In the genomic region with DNA sequence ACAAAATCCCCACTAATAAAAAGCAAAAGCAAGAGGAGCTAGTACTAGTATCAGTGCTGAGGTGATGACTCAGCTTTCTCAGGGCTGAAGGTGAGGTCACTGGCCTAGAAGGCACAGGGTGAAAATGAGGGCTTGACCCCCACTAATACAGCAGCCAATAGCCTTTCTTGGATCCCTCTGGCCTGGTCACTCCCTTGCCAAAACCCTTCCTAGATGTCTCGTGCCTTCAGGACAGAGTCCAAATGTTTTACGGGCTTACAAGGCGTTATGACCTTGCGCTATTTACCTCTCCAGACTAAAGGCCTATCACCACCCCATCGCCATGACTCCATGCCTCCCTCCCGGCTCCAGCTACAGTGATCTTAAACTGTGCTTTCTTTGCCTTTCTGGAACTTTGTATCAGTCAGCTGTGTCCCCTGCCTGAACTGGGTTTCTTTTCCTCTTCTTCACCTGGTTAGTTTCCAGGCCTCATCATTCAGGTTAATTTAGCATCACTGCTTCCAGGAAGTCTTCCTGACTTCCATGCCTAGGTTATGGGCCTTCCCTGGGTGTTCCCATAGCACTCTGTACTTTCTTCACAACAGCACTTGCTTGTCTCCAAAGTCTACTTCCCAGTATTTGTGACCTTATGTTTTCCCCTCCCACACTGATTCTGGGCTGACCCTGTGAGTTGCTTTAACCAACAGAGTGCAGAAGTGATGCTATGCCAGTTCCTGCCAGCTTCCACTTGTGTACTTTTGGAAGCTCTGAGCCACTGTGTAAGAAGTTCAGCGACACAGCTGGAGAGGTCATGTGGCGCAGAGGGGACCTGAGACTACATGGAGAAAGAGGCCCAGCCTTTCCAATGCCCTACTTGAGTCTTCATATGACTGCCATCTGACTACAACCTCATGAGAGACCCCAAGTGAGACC, we compare ENCODE assay signal across 15 cellular contexts. TPM values are rescaled to one million over a fixed set of nuclear protein-coding genes. Genes with fewer than 3 reads are reported as not detected.
DNase-seq lines count a peak whose midpoint lies in the region; ATAC-seq, FAIRE-seq and TF ChIP-seq lines count a peak whose summit lies in the region.
"Had no signal": no experiment of that assay in that cellular context is flagged by ENCODE, and none has a peak within 500 bp of the region (broad histone marks: within the 10 kb centered on the region; RNA-seq: fewer than 3 reads in every experiment).

No MANE protein-coding gene starts in this region.

- no peak for FAIRE-seq in A549 (lab: Jason Lieb, UNC)

- H3K36me3 ChIP-seq in MG63 (peaks cover 3% of the 10 kb centered on the region; the same call in 1 of the 2 replicates), liver (ENCODE audit: control insufficient read depth in 4 of 4, insufficient read depth in 3 of 4, low read depth in 1 of 4, low read length in 3 of 4) (no peaks in the 10 kb centered on the region), left lung (no peaks in the 10 kb centered on the region)
- H3K36me3 ChIP-seq in CD4-positive, alpha-beta memory T cell (ENCODE audit: insufficient read depth, low read length): no peaks in the 10 kb centered on the region

- no peaks in the 10 kb centered on the region for H3K9me3 Mint-ChIP-seq in dendritic cell treated with granulocyte-macrophage colony-stimulating factor and Interleukin-4, amounts not matched to agents 40 ng/mL and 50 ng/mL, for 4 days
- no peaks in the 10 kb centered on the region for H3K9me3 Mint-ChIP-seq in CD4-positive, alpha-beta memory T cell
- H3K9me3 Mint-ChIP-seq: CD8-positive, alpha-beta T cell had no signal

- TF ChIP-seq POLR2A in A549 (IDR thresholded peaks at IDR 0.05; ENCODE audit: low read length): no peak

- H3K36me3 Mint-ChIP-seq in dendritic cell treated with granulocyte-macrophage colony-stimulating factor and Interleukin-4, amounts not matched to agents 40 ng/mL and 50 ng/mL, for 4 days (ENCODE audit: low read depth): peaks cover 15% of the 10 kb centered on the region
- H3K36me3 Mint-ChIP-seq in CD4-positive, alpha-beta memory T cell: peaks cover 3 to 8% of the 10 kb centered on the region in 2 donors

- intact Hi-C loops in dendritic cell treated with granulocyte-macrophage colony-stimulating factor and Interleukin-4, amounts not matched to agents 40 ng/mL and 50 ng/mL, for 4 days (cut with micrococcal nuclease): no loop called here
- intact Hi-C loops in CD4-positive, alpha-beta memory T cell (cut with micrococcal nuclease): no loop called here
- intact Hi-C loops in left lung (cut with DNase I): no loop called here

- CTCF ChIA-PET in A549 (lab: Yijun Ruan, JAX): interaction anchor here (0.9 to 2.2 kb wide), 9 partner anchors 10 to 255 kb away, joined by 3 to 12 read pairs (median 4); partner anchors contain the start of gene RNF14
- CTCF ChIA-PET in CD4-positive, alpha-beta memory T cell (lab: Charles Lee; ENCODE audit: partially characterized antibody): interaction anchor here (2.4 to 5.4 kb wide), 3 partner anchors 41 to 228 kb away, joined by 7 to 35 read pairs (median 10); no protein-coding TSS in a partner anchor

- H3K9me3 ChIP-seq in A549 (no peaks in the 10 kb centered on the region), MG63 (no peaks in the 10 kb centered on the region), liver (ENCODE audit: control insufficient read depth in 4 of 4, low read length in 3 of 4) (no peaks in the 10 kb centered on the region), left lung (no peaks in the 10 kb centered on the region)
- no peaks in the 10 kb centered on the region for H3K9me3 ChIP-seq in CD4-positive, alpha-beta memory T cell (ENCODE audit: control insufficient read depth in 1 of 2, low read length in 2 of 2)

- H3K4me1 ChIP-seq in A549 (peaks cover 9% of the 10 kb centered on the region), liver (ENCODE audit: control insufficient read depth in 4 of 4, insufficient read depth in 4 of 4, low read length in 3 of 4) (peaks cover 6 to 26% (median 11%) of the 10 kb centered on the region in 4 donors), left lung (peaks cover under 1 to 15% of the 10 kb centered on the region in 2 donors)
- H3K4me1 ChIP-seq in CD4-positive, alpha-beta memory T cell (ENCODE audit: insufficient read depth, low read length): peaks cover 20% of the 10 kb centered on the region

- TF ChIP-seq RAD21 in A549 (conservative IDR thresholded peaks at IDR 0.05 in 1 of 2, IDR thresholded peaks at IDR 0.05 in 1 of 2) (no peak), liver (IDR thresholded peaks at IDR 0.05) (no peak)

- H3K27me3 ChIP-seq in MG63: no peaks in the 10 kb centered on the region
- H3K27me3 ChIP-seq in liver (ENCODE audit: control insufficient read depth in 4 of 4, insufficient read depth in 4 of 4, low read length in 3 of 4): no peaks in the 10 kb centered on the region
- H3K27me3 ChIP-seq in CD4-positive, alpha-beta memory T cell (ENCODE audit: insufficient read depth, low read length): no peaks in the 10 kb centered on the region
- peaks cover 0 to under 1% of the 10 kb centered on the region in 2 donors for H3K27me3 ChIP-seq in left lung

- no peak overlapping the region for H3K4me3 Mint-ChIP-seq in dendritic cell treated with granulocyte-macrophage colony-stimulating factor and Interleukin-4, amounts not matched to agents 40 ng/mL and 50 ng/mL, for 4 days
- H3K4me3 Mint-ChIP-seq in CD4-positive, alpha-beta memory T cell: no peak overlapping the region
- H3K4me3 Mint-ChIP-seq: CD8-positive, alpha-beta T cell had no signal

- H3K4me2 ChIP-seq in A549: no peak overlapping the region

- no peak overlapping the region for H3K9ac ChIP-seq in liver (ENCODE audit: low read depth in 1 of 2, low read length in 2 of 2)

- H3K27me3 Mint-ChIP-seq in dendritic cell treated with granulocyte-macrophage colony-stimulating factor and Interleukin-4, amounts not matched to agents 40 ng/mL and 50 ng/mL, for 4 days: peaks cover 12% of the 10 kb centered on the region
- H3K27me3 Mint-ChIP-seq in CD4-positive, alpha-beta memory T cell: peaks cover 11 to 14% of the 10 kb centered on the region in 2 donors

- no peak for TF ChIP-seq EP300 in A549 (IDR thresholded peaks at IDR 0.05)

- 88% methylated on average over 8 of the region's 8 CpGs for whole genome bisulfite sequencing in A549 (ENCODE audit: missing lambda C conversion rate)
- 56% methylated on average over 8 of the region's 8 CpGs for WGBS in liver

- 0 out of 6 replicates have a peak overlapping the region, but pooled peaks of 1 of the 2 experiments have one; percentile 13 for H3K27ac ChIP-seq in A549
- H3K27ac ChIP-seq in liver (ENCODE audit: low read depth in 1 of 2, low read length in 2 of 2): peak overlapping the region in 1 of 2 donors; percentile 9
- no peak overlapping the region for H3K27ac ChIP-seq in CD4-positive, alpha-beta memory T cell (ENCODE audit: low read depth, low read length)
- no peak overlapping the region for H3K27ac ChIP-seq in left lung

- peaks cover 58% of the 10 kb centered on the region for H3K4me1 Mint-ChIP-seq in dendritic cell treated with granulocyte-macrophage colony-stimulating factor and Interleukin-4, amounts not matched to agents 40 ng/mL and 50 ng/mL, for 4 days (ENCODE audit: low read depth)
- peaks cover 4 to 24% (median 12%) of the 10 kb centered on the region in 4 donors for H3K4me1 Mint-ChIP-seq in CD4-positive, alpha-beta memory T cell

- POLR2A ChIA-PET in A549 (lab: Yijun Ruan, JAX): no interaction called here
- POLR2A ChIA-PET in CD4-positive, alpha-beta memory T cell (lab: Charles Lee; ENCODE audit: partially characterized antibody): no interaction called here

- TF ChIP-seq CTCF in A549 (IDR thresholded peaks at IDR 0.05) (no peak), liver (IDR thresholded peaks at IDR 0.05; ENCODE audit: low read depth, low read length, missing input control) (no peak), left lung (IDR thresholded peaks at IDR 0.05) (no peak)

- H3K4me3 ChIP-seq in A549 (no peak overlapping the region), MG63 (no peak overlapping the region), liver (ENCODE audit: low read depth in 1 of 3, low read length in 3 of 3) (no peak overlapping the region), left lung (no peak overlapping the region)
- H3K4me3 ChIP-seq in CD4-positive, alpha-beta memory T cell (ENCODE audit: low read length in 2 of 2): no peak overlapping the region

- peak overlapping the region; percentile 63 for H3K27ac Mint-ChIP-seq in dendritic cell treated with granulocyte-macrophage colony-stimulating factor and Interleukin-4, amounts not matched to agents 40 ng/mL and 50 ng/mL, for 4 days
- peak overlapping the region in 1 of 7 donors; percentile 55 for H3K27ac Mint-ChIP-seq in CD4-positive, alpha-beta memory T cell
- H3K27ac Mint-ChIP-seq: CD8-positive, alpha-beta T cell had no signal

- ATAC-seq in A549 (no peak), GM21737 (IDR thresholded peaks at IDR 0.05; ENCODE audit: unreplicated experiment) (no peak), left lung (no peak)
- ATAC-seq: CD8-positive, alpha-beta T cell had no signal

- DNase-seq in A549 (ENCODE audit: low read depth in 1 of 2, low spot score in 1 of 2) (no peak), MG63 (peak; percentile 40), medulla oblongata (ENCODE audit: extremely low spot score) (no peak), left lung (no peak)
- DNase-seq in CD4-positive, alpha-beta memory T cell: no peak
- DNase-seq: CD8-positive, alpha-beta T cell; NCI-H1048; NCI-H146; NCI-H2227 treated with DMSO at 0.1 percent for 48 hours; NCI-H524 treated with DMSO at 0.1 percent for 48 hours; NK-92 treated with Interleukin-12 subunit alpha and Interleukin-12 subunit beta, amount 100 ng/mL, for 24 hours had no signal

RNA-seq across cellular contexts. Expression of gene DELE1, which starts 4.2 kb away (rescaled TPM):
- polyA plus RNA-seq in A549 (2011; rRNA removed): 60.1 and 72.2 TPM in 2 replicates
- polyA plus RNA-seq in A549 (2012; cell fraction: cytosol; rRNA removed): 70.3 and 84.5 TPM in 2 replicates
- polyA plus RNA-seq in A549 (2012; cell fraction: nucleus; rRNA removed): 170 and 172 TPM in 2 replicates
- 40.4 to 43.5 TPM (median 41.2 TPM) in 3 replicates for polyA plus RNA-seq in A549 (2017; fragmentation: RNase III; extraction: RNeasy Plus Mini Kit Qiagen cat#74134 plus additional on column Dnase treatment)
- 74.3 and 83.8 TPM in 2 replicates for polyA minus RNA-seq in A549 (2011; rRNA and poly(A)+ RNA removed)
- total RNA-seq in MG63 (2014; rRNA removed; shearing (Covaris generic); ENCODE audit: low replicate concordance): 84.9 and 95.9 TPM in 2 replicates
- 10 to 100 TPM; 33.6 to 49.0 TPM for total RNA-seq in liver
- 10 to 100 TPM; 23.2 to 47.1 TPM for polyA plus RNA-seq in liver
- total RNA-seq in CD4-positive, alpha-beta memory T cell: 10 to 100 TPM; 73.2 to 83.1 TPM
- polyA plus RNA-seq in CD4-positive, alpha-beta memory T cell: 10 to 100 TPM; 31.4 to 44.3 TPM
- 10 to 100 TPM; 74.1 to 75.1 TPM for total RNA-seq in left lung

RNA-seq across cellular contexts. Expression of gene PCDH12, which starts 38.5 kb away (rescaled TPM):
- polyA plus RNA-seq in A549 (2011; rRNA removed): not detected in 2 replicates
- not detected in 2 replicates for polyA plus RNA-seq in A549 (2012; cell fraction: cytosol; rRNA removed)
- not detected in 2 replicates for polyA plus RNA-seq in A549 (2012; cell fraction: nucleus; rRNA removed)
- polyA plus RNA-seq in A549 (2017; fragmentation: RNase III; extraction: RNeasy Plus Mini Kit Qiagen cat#74134 plus additional on column Dnase treatment): not detected in 3 replicates
- polyA minus RNA-seq in A549 (2011; rRNA and poly(A)+ RNA removed): not detected in 2 replicates
- 8.4 TPM in 1 of 2 replicates, not detected in the other for total RNA-seq in MG63 (2014; rRNA removed; shearing (Covaris generic); ENCODE audit: low replicate concordance)
- 1 to 10 TPM; 4.8 to 4.9 TPM for total RNA-seq in liver
- 1 to 10 TPM in 1 of 2 donors, under 1 TPM in 1; 0.74 to 2.7 TPM for polyA plus RNA-seq in liver
- total RNA-seq in CD4-positive, alpha-beta memory T cell: not detected
- polyA plus RNA-seq in CD4-positive, alpha-beta memory T cell: under 1 TPM; 0.13 to 0.31 TPM
- 10 to 100 TPM in 1 of 2 donors, 1 to 10 TPM in 1; 9.8 to 15.6 TPM for total RNA-seq in left lung
- total RNA-seq: CD8-positive, alpha-beta T cell; SK-MEL-5 had no signal

RNA-seq across cellular contexts. Expression of gene PCDH1, which starts 41.3 kb away (rescaled TPM):
- polyA plus RNA-seq in A549 (2011; rRNA removed): 2.9 and 3.9 TPM in 2 replicates
- 0.52 TPM in 2 replicates for polyA plus RNA-seq in A549 (2012; cell fraction: cytosol; rRNA removed)
- polyA plus RNA-seq in A549 (2012; cell fraction: nucleus; rRNA removed): 1.1 and 1.5 TPM in 2 replicates
- 0.41 to 0.57 TPM (median 0.41 TPM) in 3 replicates for polyA plus RNA-seq in A549 (2017; fragmentation: RNase III; extraction: RNeasy Plus Mini Kit Qiagen cat#74134 plus additional on column Dnase treatment)
- polyA minus RNA-seq in A549 (2011; rRNA and poly(A)+ RNA removed): 10.5 and 13.7 TPM in 2 replicates
- total RNA-seq in MG63 (2014; rRNA removed; shearing (Covaris generic); ENCODE audit: low replicate concordance): 3.8 and 12.8 TPM in 2 replicates
- 10 to 100 TPM in 1 of 2 donors, 1 to 10 TPM in 1; 9.8 to 52.8 TPM for total RNA-seq in liver
- 10 to 100 TPM in 1 of 2 donors, 1 to 10 TPM in 1; 9.3 to 20.1 TPM for polyA plus RNA-seq in liver
- not detected for total RNA-seq in CD4-positive, alpha-beta memory T cell
- polyA plus RNA-seq in CD4-positive, alpha-beta memory T cell: not detected
- total RNA-seq in left lung: 10 to 100 TPM; 55.2 to 65.0 TPM

RNA-seq across cellular contexts. Expression of gene RNF14, which starts 49.4 kb away (rescaled TPM):
- polyA plus RNA-seq in A549 (2011; rRNA removed): 47.4 and 57.5 TPM in 2 replicates
- polyA plus RNA-seq in A549 (2012; cell fraction: cytosol; rRNA removed): 18.3 and 21.6 TPM in 2 replicates
- 9.3 and 13.4 TPM in 2 replicates for polyA plus RNA-seq in A549 (2012; cell fraction: nucleus; rRNA removed)
- polyA plus RNA-seq in A549 (2017; fragmentation: RNase III; extraction: RNeasy Plus Mini Kit Qiagen cat#74134 plus additional on column Dnase treatment): 39.7 to 43.2 TPM (median 41.2 TPM) in 3 replicates
- polyA minus RNA-seq in A549 (2011; rRNA and poly(A)+ RNA removed): 35.6 and 40.5 TPM in 2 replicates
- total RNA-seq in MG63 (2014; rRNA removed; shearing (Covaris generic); ENCODE audit: low replicate concordance): 93.3 and 167 TPM in 2 replicates
- 10 to 100 TPM; 35.5 to 50.6 TPM for total RNA-seq in liver
- polyA plus RNA-seq in liver: 10 to 100 TPM; 22.9 to 29.5 TPM
- 10 to 100 TPM; 35.4 to 38.5 TPM for total RNA-seq in CD4-positive, alpha-beta memory T cell
- 10 to 100 TPM; 52.0 TPM for polyA plus RNA-seq in CD4-positive, alpha-beta memory T cell
- 10 to 100 TPM; 50.1 to 53.8 TPM for total RNA-seq in left lung
